ENCODE assay signal across 9 cellular contexts in the genomic region with DNA sequence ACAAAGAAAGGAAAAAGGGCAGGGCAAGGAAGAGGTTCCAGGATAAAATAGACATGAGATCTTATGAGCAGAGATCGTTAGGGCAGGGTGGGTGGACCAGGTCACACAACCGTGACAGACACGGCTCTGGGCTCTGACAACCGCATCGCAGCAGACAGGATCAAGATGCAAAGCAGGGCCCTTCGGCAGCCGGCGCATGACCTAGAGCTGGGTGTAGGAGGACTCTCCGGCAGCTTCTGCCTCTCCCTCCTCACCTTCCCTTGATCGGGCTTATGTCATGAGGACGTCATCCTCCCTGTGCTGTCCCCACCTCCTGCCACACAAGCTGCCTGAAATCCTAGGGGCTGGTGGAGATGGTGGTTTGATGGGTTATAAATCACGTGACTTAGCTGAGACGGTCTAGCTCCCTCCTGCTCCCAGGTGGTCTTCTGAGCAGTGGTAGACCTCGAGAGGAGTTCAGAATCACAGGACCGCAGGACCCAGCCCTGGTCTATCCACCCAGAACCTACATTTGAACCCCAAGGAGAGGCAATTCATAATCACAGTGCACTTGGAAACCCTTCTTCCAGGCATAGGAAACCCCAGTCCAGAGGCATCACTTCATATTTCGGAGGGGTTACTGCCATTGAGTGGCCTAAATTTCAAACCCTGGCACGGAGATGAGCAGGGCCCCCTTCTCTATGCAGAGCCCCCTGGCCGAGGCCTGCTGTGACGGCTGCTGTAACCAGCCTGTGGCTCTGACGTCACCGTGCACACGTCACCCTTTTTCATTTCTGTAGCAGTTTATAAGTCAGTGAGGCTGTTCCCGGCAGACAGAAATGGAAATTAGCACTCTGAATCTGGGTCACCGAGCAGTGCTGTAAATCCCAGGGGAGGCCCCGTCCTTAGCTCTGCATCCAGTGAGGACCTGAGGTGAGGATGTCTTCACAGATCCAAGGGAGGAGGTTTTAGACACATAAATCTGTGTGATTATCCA. TPM values are rescaled to one million over a fixed set of nuclear protein-coding genes. Genes with fewer than 3 reads are reported as not detected.
DNase-seq lines count a peak whose midpoint lies in the region; ATAC-seq and TF ChIP-seq lines count a peak whose summit lies in the region.
"Had no signal": no experiment of that assay in that cellular context is flagged by ENCODE, and none has a peak within 500 bp of the region (broad histone marks: within the 10 kb centered on the region; RNA-seq: fewer than 3 reads in every experiment).

No MANE protein-coding gene starts in this region.

- peak; percentile 86 for ATAC-seq in HG03103 (IDR thresholded peaks at IDR 0.05; ENCODE audit: low read depth, unreplicated experiment)

- H3K27me3 ChIP-seq in BE2C (no peaks in the 10 kb centered on the region), right atrium auricular region (no peaks in the 10 kb centered on the region)

- H3K4me1 ChIP-seq in BE2C (peaks cover 3% of the 10 kb centered on the region; the same call in 1 of the 2 replicates), right atrium auricular region (no peaks in the 10 kb centered on the region)

- H3K4me3 ChIP-seq in BE2C (ENCODE audit: low read depth, low read length) = no peak overlapping the region
- H3K4me3 ChIP-seq in right atrium auricular region = no peak overlapping the region

- H3K36me3 ChIP-seq in BE2C = no peaks in the 10 kb centered on the region
- no peaks in the 10 kb centered on the region for H3K36me3 ChIP-seq in right atrium auricular region

- peak; percentile 70 for TF ChIP-seq POLR2A in GM19193 (IDR thresholded peaks at IDR 0.05; ENCODE audit: extremely low read depth, insufficient read depth, insufficient read length)

- TF ChIP-seq CTCF in BE2C (IDR thresholded peaks at IDR 0.05; ENCODE audit: low read depth, low read length) (no peak), right atrium auricular region (IDR thresholded peaks at IDR 0.05) (no peak)

- DNase-seq in BE2C = peak; percentile 22
- DNase-seq in activated T-helper 9 cell treated with anti-CD3 and anti-CD28 coated beads, Interleukin-2, amount 50 U/mL, for 16 hours (ENCODE audit: low read depth) = peak; percentile 67
- DNase-seq in globus pallidus (ENCODE audit: low spot score) = no peak
- no peak for DNase-seq in NCI-H748 treated with DMSO at 0.1 percent for 48 hours (lab: John Stamatoyannopoulos, UW)
- DNase-seq in right atrium auricular region (ENCODE audit: low spot score) = no peak
- no peak for DNase-seq in occipital lobe (lab: John Stamatoyannopoulos, UW)
- DNase-seq: foreskin fibroblast had no signal

- H3K9me3 ChIP-seq in BE2C (no peaks in the 10 kb centered on the region), right atrium auricular region (no peaks in the 10 kb centered on the region)

- H3K27ac ChIP-seq in right atrium auricular region = no peak overlapping the region

RNA-seq across cellular contexts. Expression of a gene that starts 8.7 kb away (rescaled TPM):
- polyA plus RNA-seq in BE2C (2012; ENCODE audit: insufficient read depth, insufficient read length, low read depth) = not detected
- total RNA-seq in right atrium auricular region (under 1 TPM in 1 of 2 donors, not detected in 1; 0.37 TPM), occipital lobe (not detected)

RNA-seq across cellular contexts. Expression of a gene that starts 43.6 kb away (rescaled TPM):
- polyA plus RNA-seq in BE2C (2012; ENCODE audit: insufficient read depth, insufficient read length, low read depth) = not detected
- total RNA-seq in right atrium auricular region (not detected), occipital lobe (not detected)

Comparison
In these comparisons a context has a peak if more than half of its experiments do, and no peak if none do; other contexts are left out.
1. DNase-seq: peak in BE2C (single experiment) and activated T-helper 9 cell treated with anti-CD3 and anti-CD28 coated beads, Interleukin-2, amount 50 U/mL, for 16 hours (single experiment); none in globus pallidus (single experiment), NCI-H748 treated with DMSO at 0.1 percent for 48 hours (single experiment), right atrium auricular region (single experiment) and occipital lobe (single experiment).